In genomic region chr10:33241351-33241750, GRCh38 we compare ENCODE assay signal across 1 cellular context.
TF ChIP-seq lines count a peak whose summit lies in the region.

No MANE protein-coding gene starts in this region.

TF ChIP-seq in SK-N-SH, 30 proteins besides CTCF, POLR2A, EP300 and RAD21 (continued from another document):
- TF ChIP-seq TCF12 (IDR thresholded peaks at IDR 0.05) = no peak
- no peak for TF ChIP-seq USF2 (IDR thresholded peaks at IDR 0.05; ENCODE audit: borderline replicate concordance, low read depth, low read length)
- no peak for TF ChIP-seq FOXM1 (IDR thresholded peaks at IDR 0.05; ENCODE audit: low read depth)
- no peak for TF ChIP-seq YY1 (IDR thresholded peaks at IDR 0.05; ENCODE audit: low read depth)
